Comparison of ENCODE assay signal across 27 cellular contexts in the genomic region with DNA sequence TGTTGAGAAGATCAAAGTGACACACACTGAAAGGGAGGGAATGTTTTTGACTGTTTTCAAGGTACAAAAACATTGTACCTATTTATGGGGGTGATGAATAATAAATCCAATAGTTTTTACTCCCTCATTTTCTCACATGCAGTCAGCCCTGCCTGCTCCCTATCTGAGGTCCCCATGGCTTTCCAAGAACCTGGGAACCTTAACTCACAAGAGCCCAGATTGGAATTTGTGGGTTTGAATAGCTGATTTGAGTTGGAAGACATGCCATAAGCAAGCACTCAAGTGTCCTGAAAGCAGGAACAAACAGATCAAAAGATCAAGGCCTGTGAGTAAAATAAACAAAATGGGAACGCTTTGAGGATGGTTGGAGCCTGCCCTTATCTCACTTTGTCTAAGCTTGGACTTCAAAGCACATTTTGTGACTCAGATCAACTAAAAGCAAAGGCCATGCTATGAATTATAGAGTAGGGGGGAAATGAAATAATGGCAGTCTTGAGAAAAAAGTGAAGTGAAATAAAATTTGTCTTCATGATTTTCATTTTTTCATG.
A peak's percentile ranks its signal among the peaks of the same experiment; 100 is the strongest.
DNase-seq lines count a peak whose midpoint lies in the region; TF ChIP-seq lines count a peak whose summit lies in the region.
"Had no signal": no experiment of that assay in that cellular context is flagged by ENCODE, and none has a peak within 500 bp of the region (broad histone marks: within the 10 kb centered on the region; RNA-seq: fewer than 3 reads in every experiment).

No MANE protein-coding gene starts in this region.

- H3K4me3 ChIP-seq in Caco-2 (ENCODE audit: low read depth, low read length): no peak overlapping the region
- no peak overlapping the region for H3K4me3 ChIP-seq in choroid plexus epithelial cell (ENCODE audit: low read depth, low read length)
- H3K4me3 ChIP-seq in mesodermal cell (ENCODE audit: extremely low read depth, insufficient read depth, low read length, poor library complexity, severe bottlenecking): no peak overlapping the region
- H3K4me3 ChIP-seq in transverse colon: no peak overlapping the region
- H3K4me3 ChIP-seq: BLaER1, ovary, right atrium auricular region, vagina had no signal

- in situ Hi-C loops in transverse colon (cut with MboI; ENCODE audit: low pct_ligation_motif_present in 1 of 4, low pct_unique_long_range_greater_than_20kb in 1 of 4, low sequenced_read_pairs in 3 of 4): no loop called here

- H3K27me3 Mint-ChIP-seq in Caco-2 (ENCODE audit: insufficient read depth, unreplicated experiment): no peaks in the 10 kb centered on the region
- H3K27me3 Mint-ChIP-seq in Calu3 (ENCODE audit: unreplicated experiment): no peaks in the 10 kb centered on the region
- H3K27me3 Mint-ChIP-seq: memory B cell; naive thymus-derived CD8-positive, alpha-beta T cell; stimulated activated naive B cell treated with anti-CD40 and anti-IgM and Interleukin-4, amounts not matched to agents 10 μg/mL and 1 μg/mL and 100 μg/mL, for 72 hours had no signal

- no peaks in the 10 kb centered on the region for H3K36me3 ChIP-seq in Caco-2 (ENCODE audit: control insufficient read depth, insufficient read depth, low read length)
- no peaks in the 10 kb centered on the region for H3K36me3 ChIP-seq in mesodermal cell (ENCODE audit: control insufficient read depth, insufficient read depth, low read length)
- H3K36me3 ChIP-seq in transverse colon: no peaks in the 10 kb centered on the region
- H3K36me3 ChIP-seq: BLaER1, ovary, right atrium auricular region, vagina had no signal

- no peak for TF ChIP-seq CTCF in Caco-2 (IDR thresholded peaks at IDR 0.05; ENCODE audit: insufficient read depth in 1 of 2, low read depth in 1 of 2, low read length in 1 of 2, severe bottlenecking in 1 of 2, unreplicated experiment in 1 of 2)
- TF ChIP-seq CTCF in choroid plexus epithelial cell (conservative IDR thresholded peaks at IDR 0.05; ENCODE audit: low read depth, low read length): no peak
- TF ChIP-seq CTCF in Calu3 (IDR thresholded peaks at IDR 0.05; ENCODE audit: unreplicated experiment): no peak
- TF ChIP-seq CTCF in GM10266 (IDR thresholded peaks at IDR 0.05; ENCODE audit: control insufficient read depth, insufficient read depth, low read depth, missing control alignments): no peak
- no peak for TF ChIP-seq CTCF in transverse colon (IDR thresholded peaks at IDR 0.05)

- H3K4me3 Mint-ChIP-seq in Caco-2 (ENCODE audit: unreplicated experiment) (peak overlapping the region; percentile 31), Calu3 (ENCODE audit: low read depth, unreplicated experiment) (no peak overlapping the region)
- H3K4me3 Mint-ChIP-seq: memory B cell; stimulated activated naive B cell treated with anti-CD40 and anti-IgM and Interleukin-4, amounts not matched to agents 10 μg/mL and 1 μg/mL and 100 μg/mL, for 72 hours; T-helper 1 cell treated with Interleukin-12 subunit alpha and Interleukin-12 subunit beta and Interleukin-4 antibody, amounts not matched to agents 30 μg/mL and 1 μg/mL, for 36 hours had no signal

- WGBS in mesodermal cell (ENCODE audit: insufficient coverage in 2 of 2), 2 experiments: 0 to 17% methylated on average over 1 of the region's 1 CpG
- WGBS in transverse colon (ENCODE audit: low coverage in 1 of 2), 2 donors: 0 to 30% methylated on average over 1 of the region's 1 CpG

- POLR2A ChIA-PET in Caco-2 (lab: Charles Lee): no interaction called here

- no peak for TF ChIP-seq POLR2A in transverse colon (IDR thresholded peaks at IDR 0.05)

- H3K9me3 ChIP-seq in Caco-2 (peaks cover 30% of the 10 kb centered on the region), mesodermal cell (ENCODE audit: control insufficient read depth, low read length) (peaks cover 25% of the 10 kb centered on the region), transverse colon (peaks cover 0 to 3% of the 10 kb centered on the region in 2 donors)
- H3K9me3 ChIP-seq: ovary, vagina had no signal

- H3K4me1 ChIP-seq in Caco-2 (peaks cover 52% of the 10 kb centered on the region), mesodermal cell (ENCODE audit: control insufficient read depth, insufficient read depth, low read length, poor library complexity, severe bottlenecking) (peaks cover 20% of the 10 kb centered on the region), transverse colon (no peaks in the 10 kb centered on the region)
- H3K4me1 ChIP-seq: BLaER1, vagina had no signal

- peak overlapping the region; percentile 85 for H3K27ac Mint-ChIP-seq in Caco-2 (ENCODE audit: unreplicated experiment)
- H3K27ac Mint-ChIP-seq in Calu3 (ENCODE audit: unreplicated experiment): no peak overlapping the region
- H3K27ac Mint-ChIP-seq: memory B cell; naive thymus-derived CD8-positive, alpha-beta T cell; stimulated activated naive B cell treated with anti-CD40 and anti-IgM and Interleukin-4, amounts not matched to agents 10 μg/mL and 1 μg/mL and 100 μg/mL, for 72 hours; T-helper 1 cell treated with Interleukin-12 subunit alpha and Interleukin-12 subunit beta and Interleukin-4 antibody, amounts not matched to agents 30 μg/mL and 1 μg/mL, for 36 hours had no signal

- BruUV-seq in Caco-2 (replicated peaks; lab: Mats Ljungman, UMichigan): no TSS peak
- BruUV-seq in Calu3 (replicated peaks; lab: Mats Ljungman, UMichigan): no TSS peak

- intact Hi-C loops in Caco-2 (cut with micrococcal nuclease; ENCODE audit: unreplicated experiment) (loop anchor here (5.0 to 10.0 kb wide), 3 partner anchors 72 to 945 kb away; a partner anchor contains a TSS), Calu3 (cut with micrococcal nuclease; ENCODE audit: unreplicated experiment) (loop anchor here (10.0 kb wide), 1 partner anchor 975 kb away; no protein-coding TSS in a partner anchor), transverse colon (cut with DNase I; ENCODE audit: low total_unique reads) (no loop called here)

- H3K4me1 Mint-ChIP-seq in Caco-2 (ENCODE audit: low read depth, unreplicated experiment) (peaks cover 32% of the 10 kb centered on the region), Calu3 (ENCODE audit: low read depth, unreplicated experiment) (no peaks in the 10 kb centered on the region)
- H3K4me1 Mint-ChIP-seq: memory B cell; naive thymus-derived CD8-positive, alpha-beta T cell had no signal

- CTCF ChIA-PET in Caco-2 (lab: Charles Lee): no interaction called here
- CTCF ChIA-PET in Calu3 (lab: Charles Lee): no interaction called here

- peak overlapping the region; percentile 78 for H3K27ac ChIP-seq in mesodermal cell (ENCODE audit: low read depth, low read length, severe bottlenecking)
- no peak overlapping the region for H3K27ac ChIP-seq in transverse colon
- H3K27ac ChIP-seq: BLaER1, ovary, right atrium auricular region, RWPE1, vagina had no signal

- no peak for TF ChIP-seq EP300 in transverse colon (IDR thresholded peaks at IDR 0.05; ENCODE audit: low read depth)

- DNase-seq in Caco-2: peak; percentile 76
- peak; percentile 84 for DNase-seq in M059J (ENCODE audit: low read depth)
- DNase-seq in choroid plexus epithelial cell (ENCODE audit: low read depth): peak; percentile 42
- no peak for DNase-seq in NCI-H1105 (lab: John Stamatoyannopoulos, UW)
- no peak for DNase-seq in Calu3
- no peak for DNase-seq in GM10266 (ENCODE audit: extremely low spot score)
- no peak for DNase-seq in transverse colon
- DNase-seq: ACHN; activated CD4-positive, alpha-beta T cell treated with anti-CD3 and anti-CD28 coated beads for 4 hours; activated naive CD4-positive, alpha-beta T cell treated with Interleukin-2 at 50 U/mL for 16 hours; activated T-cell treated with anti-CD3 and anti-CD28 coated beads, Interleukin-2, amount 50 U/mL, for 48 hours; amygdala; dermis blood vessel endothelial cell; naive thymus-derived CD8-positive, alpha-beta T cell; NCI-H1694; NCI-H524 treated with DMSO at 0.1 percent for 48 hours; stimulated activated CD4-positive, alpha-beta T cell treated with anti-CD3 and anti-CD28 coated beads, Interleukin-12 subunit alpha, Interleukin-12 subunit beta, amount 100 ng/mL, for 4 hours; stimulated activated CD4-positive, alpha-beta T cell treated with anti-CD3 and anti-CD28 coated beads, Interleukin-4, amount 100 ng/mL, for 24 hours; stimulated activated naive B cell treated with anti-CD40 and anti-IgM and Interleukin-4, amounts not matched to agents 10 μg/mL and 1 μg/mL and 100 μg/mL, for 72 hours had no signal

- H3K36me3 Mint-ChIP-seq in Caco-2 (ENCODE audit: insufficient read depth, unreplicated experiment) (peaks cover 19% of the 10 kb centered on the region), Calu3 (ENCODE audit: insufficient read depth, unreplicated experiment) (no peaks in the 10 kb centered on the region)

- peaks cover 26% of the 10 kb centered on the region for H3K9me3 Mint-ChIP-seq in Caco-2 (ENCODE audit: unreplicated experiment)
- peaks cover 4% of the 10 kb centered on the region for H3K9me3 Mint-ChIP-seq in Calu3 (ENCODE audit: low read depth, unreplicated experiment)
- H3K9me3 Mint-ChIP-seq: T-helper 1 cell treated with Interleukin-12 subunit alpha and Interleukin-12 subunit beta and Interleukin-4 antibody, amounts not matched to agents 30 μg/mL and 1 μg/mL, for 36 hours had no signal

- H3K27me3 ChIP-seq in Caco-2 (replicated peaks; ENCODE audit: control insufficient read depth, insufficient read depth, low read length) (no peaks in the 10 kb centered on the region), transverse colon (no peaks in the 10 kb centered on the region)
- H3K27me3 ChIP-seq: BLaER1, ovary, right atrium auricular region, vagina had no signal

Comparison
In these comparisons a context has a peak if more than half of its experiments do, and no peak if none do; other contexts are left out.
1. DNase-seq: peak in Caco-2 (2 of 2), M059J (single experiment) and choroid plexus epithelial cell (single experiment); none in NCI-H1105 (single experiment), Calu3 (single experiment), GM10266 (single experiment) and transverse colon (single experiment).